In the genomic region with DNA sequence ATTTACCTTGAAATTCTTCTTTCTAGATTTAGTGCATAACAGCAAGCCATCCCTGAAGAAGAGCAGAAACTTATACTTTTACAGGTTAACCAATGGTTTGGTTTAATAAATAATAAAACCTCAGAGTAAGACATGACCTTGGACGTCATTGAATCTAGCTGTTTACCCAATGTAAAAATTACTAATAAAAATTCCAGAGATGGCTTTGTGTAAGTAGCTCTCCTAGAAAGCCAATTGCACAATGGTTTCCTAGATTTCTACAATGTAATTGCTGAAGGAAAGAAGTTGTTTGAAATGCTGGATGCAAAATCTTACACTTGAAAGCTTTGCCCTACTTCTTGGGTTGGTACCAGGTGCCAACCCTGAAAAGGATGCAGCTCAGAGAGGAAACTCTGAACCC, we compare ENCODE assay signal across 2 cellular contexts.
TF ChIP-seq lines count a peak whose summit lies in the region.

No MANE protein-coding gene starts in this region.

TF ChIP-seq in SK-N-SH, 30 proteins besides CTCF, POLR2A, EP300 and RAD21 (continued from another document):
- TF ChIP-seq, protein P1, sequence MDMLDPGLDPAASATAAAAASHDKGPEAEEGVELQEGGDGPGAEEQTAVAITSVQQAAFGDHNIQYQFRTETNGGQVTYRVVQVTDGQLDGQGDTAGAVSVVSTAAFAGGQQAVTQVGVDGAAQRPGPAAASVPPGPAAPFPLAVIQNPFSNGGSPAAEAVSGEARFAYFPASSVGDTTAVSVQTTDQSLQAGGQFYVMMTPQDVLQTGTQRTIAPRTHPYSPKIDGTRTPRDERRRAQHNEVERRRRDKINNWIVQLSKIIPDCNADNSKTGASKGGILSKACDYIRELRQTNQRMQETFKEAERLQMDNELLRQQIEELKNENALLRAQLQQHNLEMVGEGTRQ (IDR thresholded peaks at IDR 0.05; ENCODE audit: borderline replicate concordance, low read depth, low read length), result no peak
- TF ChIP-seq, protein P2, sequence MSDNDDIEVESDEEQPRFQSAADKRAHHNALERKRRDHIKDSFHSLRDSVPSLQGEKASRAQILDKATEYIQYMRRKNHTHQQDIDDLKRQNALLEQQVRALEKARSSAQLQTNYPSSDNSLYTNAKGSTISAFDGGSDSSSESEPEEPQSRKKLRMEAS (IDR thresholded peaks at IDR 0.05; ENCODE audit: low read depth), result no peak
- TF ChIP-seq TCF12 (IDR thresholded peaks at IDR 0.05) (no peak), MEF2A (IDR thresholded peaks at IDR 0.05; ENCODE audit: borderline replicate concordance, low read depth) (no peak), TAF1 (IDR thresholded peaks at IDR 0.05; ENCODE audit: borderline replicate concordance, low read depth, low read length) (no peak), YY1 (IDR thresholded peaks at IDR 0.05; ENCODE audit: low read depth) (no peak), JUND (IDR thresholded peaks at IDR 0.05) (no peak), POLR2AphosphoS5 (IDR thresholded peaks at IDR 0.05; ENCODE audit: low read depth, low read length) (no peak), FOXJ3 (CRISPR knock-in tag; IDR thresholded peaks at IDR 0.05) (no peak)
- TF ChIP-seq, protein P3, sequence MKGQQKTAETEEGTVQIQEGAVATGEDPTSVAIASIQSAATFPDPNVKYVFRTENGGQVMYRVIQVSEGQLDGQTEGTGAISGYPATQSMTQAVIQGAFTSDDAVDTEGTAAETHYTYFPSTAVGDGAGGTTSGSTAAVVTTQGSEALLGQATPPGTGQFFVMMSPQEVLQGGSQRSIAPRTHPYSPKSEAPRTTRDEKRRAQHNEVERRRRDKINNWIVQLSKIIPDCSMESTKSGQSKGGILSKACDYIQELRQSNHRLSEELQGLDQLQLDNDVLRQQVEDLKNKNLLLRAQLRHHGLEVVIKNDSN (IDR thresholded peaks at IDR 0.05; ENCODE audit: borderline replicate concordance, low read depth), result no peak
- TF ChIP-seq, protein P4, sequence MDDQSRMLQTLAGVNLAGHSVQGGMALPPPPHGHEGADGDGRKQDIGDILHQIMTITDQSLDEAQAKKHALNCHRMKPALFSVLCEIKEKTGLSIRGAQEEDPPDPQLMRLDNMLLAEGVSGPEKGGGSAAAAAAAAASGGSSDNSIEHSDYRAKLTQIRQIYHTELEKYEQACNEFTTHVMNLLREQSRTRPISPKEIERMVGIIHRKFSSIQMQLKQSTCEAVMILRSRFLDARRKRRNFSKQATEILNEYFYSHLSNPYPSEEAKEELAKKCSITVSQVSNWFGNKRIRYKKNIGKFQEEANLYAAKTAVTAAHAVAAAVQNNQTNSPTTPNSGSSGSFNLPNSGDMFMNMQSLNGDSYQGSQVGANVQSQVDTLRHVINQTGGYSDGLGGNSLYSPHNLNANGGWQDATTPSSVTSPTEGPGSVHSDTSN (IDR thresholded peaks at IDR 0.05), result no peak

TF ChIP-seq in SK-N-SH treated with all-trans-retinoic acid at 6 μM for 48 hours, 23 proteins besides CTCF, POLR2A, EP300 and RAD21 (continued from another document):
- TF ChIP-seq, protein P5, sequence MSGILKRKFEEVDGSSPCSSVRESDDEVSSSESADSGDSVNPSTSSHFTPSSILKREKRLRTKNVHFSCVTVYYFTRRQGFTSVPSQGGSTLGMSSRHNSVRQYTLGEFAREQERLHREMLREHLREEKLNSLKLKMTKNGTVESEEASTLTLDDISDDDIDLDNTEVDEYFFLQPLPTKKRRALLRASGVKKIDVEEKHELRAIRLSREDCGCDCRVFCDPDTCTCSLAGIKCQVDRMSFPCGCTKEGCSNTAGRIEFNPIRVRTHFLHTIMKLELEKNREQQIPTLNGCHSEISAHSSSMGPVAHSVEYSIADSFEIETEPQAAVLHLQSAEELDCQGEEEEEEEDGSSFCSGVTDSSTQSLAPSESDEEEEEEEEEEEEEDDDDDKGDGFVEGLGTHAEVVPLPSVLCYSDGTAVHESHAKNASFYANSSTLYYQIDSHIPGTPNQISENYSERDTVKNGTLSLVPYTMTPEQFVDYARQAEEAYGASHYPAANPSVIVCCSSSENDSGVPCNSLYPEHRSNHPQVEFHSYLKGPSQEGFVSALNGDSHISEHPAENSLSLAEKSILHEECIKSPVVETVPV (CRISPR knock-in tag; IDR thresholded peaks at IDR 0.05), result no peak
- TF ChIP-seq TOX (CRISPR knock-in tag; IDR thresholded peaks at IDR 0.05; ENCODE audit: borderline replicate concordance), result no peak
- TF ChIP-seq, protein P6, sequence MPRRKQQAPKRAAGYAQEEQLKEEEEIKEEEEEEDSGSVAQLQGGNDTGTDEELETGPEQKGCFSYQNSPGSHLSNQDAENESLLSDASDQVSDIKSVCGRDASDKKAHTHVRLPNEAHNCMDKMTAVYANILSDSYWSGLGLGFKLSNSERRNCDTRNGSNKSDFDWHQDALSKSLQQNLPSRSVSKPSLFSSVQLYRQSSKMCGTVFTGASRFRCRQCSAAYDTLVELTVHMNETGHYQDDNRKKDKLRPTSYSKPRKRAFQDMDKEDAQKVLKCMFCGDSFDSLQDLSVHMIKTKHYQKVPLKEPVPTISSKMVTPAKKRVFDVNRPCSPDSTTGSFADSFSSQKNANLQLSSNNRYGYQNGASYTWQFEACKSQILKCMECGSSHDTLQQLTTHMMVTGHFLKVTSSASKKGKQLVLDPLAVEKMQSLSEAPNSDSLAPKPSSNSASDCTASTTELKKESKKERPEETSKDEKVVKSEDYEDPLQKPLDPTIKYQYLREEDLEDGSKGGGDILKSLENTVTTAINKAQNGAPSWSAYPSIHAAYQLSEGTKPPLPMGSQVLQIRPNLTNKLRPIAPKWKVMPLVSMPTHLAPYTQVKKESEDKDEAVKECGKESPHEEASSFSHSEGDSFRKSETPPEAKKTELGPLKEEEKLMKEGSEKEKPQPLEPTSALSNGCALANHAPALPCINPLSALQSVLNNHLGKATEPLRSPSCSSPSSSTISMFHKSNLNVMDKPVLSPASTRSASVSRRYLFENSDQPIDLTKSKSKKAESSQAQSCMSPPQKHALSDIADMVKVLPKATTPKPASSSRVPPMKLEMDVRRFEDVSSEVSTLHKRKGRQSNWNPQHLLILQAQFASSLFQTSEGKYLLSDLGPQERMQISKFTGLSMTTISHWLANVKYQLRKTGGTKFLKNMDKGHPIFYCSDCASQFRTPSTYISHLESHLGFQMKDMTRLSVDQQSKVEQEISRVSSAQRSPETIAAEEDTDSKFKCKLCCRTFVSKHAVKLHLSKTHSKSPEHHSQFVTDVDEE (CRISPR knock-in tag; IDR thresholded peaks at IDR 0.05), result no peak
- TF ChIP-seq, protein P7, sequence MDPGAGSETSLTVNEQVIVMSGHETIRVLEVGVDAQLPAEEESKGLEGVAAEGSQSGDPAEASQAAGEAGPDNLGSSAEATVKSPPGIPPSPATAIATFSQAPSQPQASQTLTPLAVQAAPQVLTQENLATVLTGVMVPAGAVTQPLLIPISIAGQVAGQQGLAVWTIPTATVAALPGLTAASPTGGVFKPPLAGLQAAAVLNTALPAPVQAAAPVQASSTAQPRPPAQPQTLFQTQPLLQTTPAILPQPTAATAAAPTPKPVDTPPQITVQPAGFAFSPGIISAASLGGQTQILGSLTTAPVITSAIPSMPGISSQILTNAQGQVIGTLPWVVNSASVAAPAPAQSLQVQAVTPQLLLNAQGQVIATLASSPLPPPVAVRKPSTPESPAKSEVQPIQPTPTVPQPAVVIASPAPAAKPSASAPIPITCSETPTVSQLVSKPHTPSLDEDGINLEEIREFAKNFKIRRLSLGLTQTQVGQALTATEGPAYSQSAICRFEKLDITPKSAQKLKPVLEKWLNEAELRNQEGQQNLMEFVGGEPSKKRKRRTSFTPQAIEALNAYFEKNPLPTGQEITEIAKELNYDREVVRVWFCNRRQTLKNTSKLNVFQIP (CRISPR knock-in tag; IDR thresholded peaks at IDR 0.05; ENCODE audit: borderline replicate concordance, low read depth), result no peak
- TF ChIP-seq ZC3H10 (CRISPR knock-in tag; IDR thresholded peaks at IDR 0.05), result no peak
- TF ChIP-seq ISL1 (CRISPR knock-in tag; IDR thresholded peaks at IDR 0.05), result no peak
- TF ChIP-seq ARNTL (CRISPR knock-in tag; IDR thresholded peaks at IDR 0.05; ENCODE audit: borderline replicate concordance, low read depth), result no peak
- TF ChIP-seq GLIS3 (CRISPR knock-in tag; IDR thresholded peaks at IDR 0.05), result no peak
- no peak for TF ChIP-seq SNAI2 (CRISPR knock-in tag; IDR thresholded peaks at IDR 0.05)
- TF ChIP-seq OSR1 (CRISPR knock-in tag; IDR thresholded peaks at IDR 0.05), result no peak
- TF ChIP-seq PPARA (CRISPR knock-in tag; IDR thresholded peaks at IDR 0.05; ENCODE audit: borderline replicate concordance), result no peak
- TF ChIP-seq CSDC2 (CRISPR knock-in tag; IDR thresholded peaks at IDR 0.05), result no peak
- no peak for TF ChIP-seq ZFP3 (CRISPR knock-in tag; IDR thresholded peaks at IDR 0.05)
